1 cellular context compared by ENCODE assay signal in genomic region chr11:6531267-6531752, GRCh38.
TF ChIP-seq lines count a peak whose summit lies in the region.

No MANE protein-coding gene starts in this region.

TF ChIP-seq in K562, 482 proteins besides CTCF, POLR2A, EP300 and RAD21 (continued from another document):
- no peak for TF ChIP-seq TFE3 (CRISPR knock-in tag; IDR thresholded peaks at IDR 0.05)
- no peak for TF ChIP-seq ZFP1 (CRISPR knock-in tag; IDR thresholded peaks at IDR 0.05)
